Comparison of ENCODE assay signal across 8 cellular contexts in the genomic region with DNA sequence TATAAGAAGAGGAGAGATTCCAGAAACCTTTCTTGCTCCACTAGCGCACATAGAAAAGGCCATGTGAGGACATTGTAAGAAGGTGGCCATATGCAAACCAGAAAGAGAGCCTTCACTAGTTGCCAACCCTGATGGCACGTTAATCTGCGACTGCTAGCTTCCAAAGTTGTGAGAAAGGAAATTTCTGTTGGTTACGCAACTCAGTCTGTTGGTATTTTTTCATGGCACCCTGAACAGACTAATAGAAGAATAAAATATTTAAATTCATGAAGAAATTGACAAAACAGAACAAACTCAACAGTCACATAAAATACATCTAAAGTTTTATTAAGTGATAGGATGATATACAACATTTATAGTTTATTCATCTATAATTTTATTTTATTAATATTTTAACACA.
"Had no signal": no experiment of that assay in that cellular context is flagged by ENCODE, and none has a peak within 500 bp of the region (broad histone marks: within the 10 kb centered on the region; RNA-seq: fewer than 3 reads in every experiment).

No MANE protein-coding gene starts in this region.

- ATAC-seq: K562 had no signal

- H3K9ac ChIP-seq: GM23248 had no signal

- H2AFZ ChIP-seq: GM23248 had no signal

- H3K4me3 ChIP-seq: GM23248, K562 had no signal

- H3K27ac ChIP-seq: GM23248, HL-60 had no signal

- FAIRE-seq: H54, K562 had no signal

- DNase-seq: GM23248, GOT3, H9, HCEC 1CT, KG1 had no signal
